Comparison of ENCODE assay signal across 9 cellular contexts in the genomic region with DNA sequence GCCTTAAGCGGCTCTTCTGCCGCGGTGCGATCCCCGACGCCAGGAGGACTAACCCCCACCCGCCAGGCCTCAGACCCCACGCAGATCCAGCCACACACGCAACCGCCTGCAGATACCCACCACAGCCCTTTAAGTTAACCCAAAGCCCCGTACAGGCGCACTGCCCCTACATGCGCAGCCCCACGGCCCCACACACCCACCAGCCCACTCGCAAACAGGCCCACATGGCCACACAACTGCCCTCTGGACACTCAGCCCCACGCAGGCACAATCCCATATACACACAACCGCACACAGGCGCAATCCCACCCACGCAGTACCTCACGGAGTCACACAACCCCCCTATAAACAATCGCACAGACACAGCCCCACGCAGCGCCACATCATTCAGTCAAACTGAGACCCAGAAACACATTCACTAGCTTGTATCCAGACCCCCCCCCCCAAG. TPM values are rescaled to one million over a fixed set of nuclear protein-coding genes. Genes with fewer than 3 reads are reported as not detected.
DNase-seq lines count a peak whose midpoint lies in the region; ATAC-seq and TF ChIP-seq lines count a peak whose summit lies in the region.
"Had no signal": no experiment of that assay in that cellular context is flagged by ENCODE, and none has a peak within 500 bp of the region (broad histone marks: within the 10 kb centered on the region; RNA-seq: fewer than 3 reads in every experiment).

No MANE protein-coding gene starts in this region.

- H3K27ac ChIP-seq in brain microvascular endothelial cell (peak overlapping the region; percentile 4), mesodermal cell (ENCODE audit: low read depth, low read length, severe bottlenecking) (no peak overlapping the region), testis (no peak overlapping the region)

- peaks cover 20% of the 10 kb centered on the region for H3K27me3 Mint-ChIP-seq in activated T-cell treated with anti-CD3 and anti-CD28 coated beads, Interleukin-2, amount 50 U/mL, for 24 hours

- H3K9me3 ChIP-seq in mesodermal cell (ENCODE audit: control insufficient read depth, low read length) (no peaks in the 10 kb centered on the region), testis (no peaks in the 10 kb centered on the region)
- H3K9me3 ChIP-seq: body of pancreas had no signal

- H3K27me3 ChIP-seq in brain microvascular endothelial cell (replicated peaks) (no peaks in the 10 kb centered on the region), testis (no peaks in the 10 kb centered on the region)
- H3K27me3 ChIP-seq: body of pancreas had no signal

- in situ Hi-C loops in brain microvascular endothelial cell (cut with HindIII; ENCODE audit: low pct_ligation_motif_present, low sequenced_read_pairs) = no loop called here

- H3K36me3 Mint-ChIP-seq in activated T-cell treated with anti-CD3 and anti-CD28 coated beads, Interleukin-2, amount 50 U/mL, for 24 hours (ENCODE audit: low read depth) = no peaks in the 10 kb centered on the region

- no peak for TF ChIP-seq POLR2A in testis (IDR thresholded peaks at IDR 0.05)

- peak overlapping the region; percentile 60 for H3K4me3 ChIP-seq in brain microvascular endothelial cell (ENCODE audit: low read depth, low read length)
- H3K4me3 ChIP-seq in mesodermal cell (ENCODE audit: extremely low read depth, insufficient read depth, low read length, poor library complexity, severe bottlenecking) = peak overlapping the region; percentile 59
- peak overlapping the region; percentile 9 to 59 for H3K4me3 ChIP-seq in testis
- H3K4me3 ChIP-seq: body of pancreas had no signal

- H3K36me3 ChIP-seq in brain microvascular endothelial cell (replicated peaks) = no peaks in the 10 kb centered on the region
- H3K36me3 ChIP-seq in mesodermal cell (ENCODE audit: control insufficient read depth, insufficient read depth, low read length) = peaks cover 22% of the 10 kb centered on the region
- H3K36me3 ChIP-seq in testis (ENCODE audit: low read depth, missing control alignments) = no peaks in the 10 kb centered on the region

- 9% methylated on average over 16 to 23 of the region's 23 CpGs for WGBS in mesodermal cell (ENCODE audit: insufficient coverage in 2 of 2), 2 experiments
- 24 to 30% methylated on average over 12 to 23 of the region's 23 CpGs for WGBS in testis, 2 donors

- H3K27ac Mint-ChIP-seq in activated T-cell treated with anti-CD3 and anti-CD28 coated beads, Interleukin-2, amount 50 U/mL, for 24 hours = no peak overlapping the region

- H3K4me3 Mint-ChIP-seq in activated T-cell treated with anti-CD3 and anti-CD28 coated beads, Interleukin-2, amount 50 U/mL, for 24 hours = peak overlapping the region; percentile 69

- peaks cover 33% of the 10 kb centered on the region for H3K4me1 ChIP-seq in mesodermal cell (ENCODE audit: control insufficient read depth, insufficient read depth, low read length, poor library complexity, severe bottlenecking)
- H3K4me1 ChIP-seq in testis = peaks cover 28% of the 10 kb centered on the region

- no peaks in the 10 kb centered on the region for H3K9me3 Mint-ChIP-seq in activated T-cell treated with anti-CD3 and anti-CD28 coated beads, Interleukin-2, amount 50 U/mL, for 24 hours

- peaks cover 46% of the 10 kb centered on the region for H3K4me1 Mint-ChIP-seq in activated T-cell treated with anti-CD3 and anti-CD28 coated beads, Interleukin-2, amount 50 U/mL, for 24 hours (ENCODE audit: low read depth)

- intact Hi-C loops in testis (cut with DNase I; ENCODE audit: low total_unique reads) = no loop called here

- no peak for DNase-seq in activated T-cell treated with anti-CD3 and anti-CD28 coated beads, Interleukin-2, amount 50 U/mL, for 24 hours
- DNase-seq in activated T-cell treated with anti-CD3 and anti-CD28 coated beads, Interleukin-2, amount 50 U/mL, for 48 hours = no peak
- DNase-seq in brain microvascular endothelial cell (no peak), testis (no peak), mesenteric fat pad (ENCODE audit: low spot score) (no peak), T1000 (lab: John Stamatoyannopoulos, UW) (no peak)
- DNase-seq: body of pancreas had no signal

- ATAC-seq in HG03520 (IDR thresholded peaks at IDR 0.05; ENCODE audit: unreplicated experiment) = no peak

- no peak for TF ChIP-seq CTCF in brain microvascular endothelial cell (IDR thresholded peaks at IDR 0.05; ENCODE audit: low read depth, low read length, missing control alignments)
- TF ChIP-seq CTCF in testis (IDR thresholded peaks at IDR 0.05) = no peak

RNA-seq across cellular contexts. Expression of a gene that starts 41.7 kb away (rescaled TPM):
- polyA plus RNA-seq in mesodermal cell (2013, experiment 1 of 2) = 27.6 TPM
- 22.1 TPM for polyA plus RNA-seq in mesodermal cell (2013, experiment 2 of 2)
- total RNA-seq in testis (10 to 100 TPM; 42.8 to 44.5 TPM), mesenteric fat pad (21.2 TPM)
- 17.5 TPM for polyA plus RNA-seq in testis (ENCODE audit: insufficient read depth, low read depth, low replicate concordance)
